In genomic region chrX:17474892-17475291, GRCh38 we compare ENCODE assay signal across 20 cellular contexts.
A peak's percentile ranks its signal among the peaks of the same experiment; 100 is the strongest.
DNase-seq lines count a peak whose midpoint lies in the region; ATAC-seq, FAIRE-seq and TF ChIP-seq lines count a peak whose summit lies in the region.
"Had no signal": no experiment of that assay in that cellular context is flagged by ENCODE, and none has a peak within 500 bp of the region (broad histone marks: within the 10 kb centered on the region; RNA-seq: fewer than 3 reads in every experiment).

No MANE protein-coding gene starts in this region.

- no peaks in the 10 kb centered on the region for H3K36me3 ChIP-seq in BJ (ENCODE audit: control insufficient read depth, insufficient read depth, low read length)
- H3K36me3 ChIP-seq: cardiac muscle cell, HAP-1, left lung, prostate gland, SJCRH30 had no signal

- H3K4me3 ChIP-seq in BJ (ENCODE audit: low read depth, low read length): no peak overlapping the region
- H3K4me3 ChIP-seq in choroid plexus epithelial cell (ENCODE audit: low read depth, low read length): no peak overlapping the region
- H3K4me3 ChIP-seq: cardiac muscle cell, HAP-1, left lung, prostate gland, SJCRH30 had no signal

- ATAC-seq in HG02852 (IDR thresholded peaks at IDR 0.05; ENCODE audit: unreplicated experiment): no peak
- no peak for ATAC-seq in GM18519 (IDR thresholded peaks at IDR 0.05; ENCODE audit: low FRiP score, unreplicated experiment)
- ATAC-seq: CD8-positive, alpha-beta T cell; left lung had no signal

- POLR2A ChIA-PET in BJ (lab: Charles Lee): no interaction called here

- H3K27me3 ChIP-seq in BJ (ENCODE audit: control insufficient read depth, insufficient read depth, low read length): no peaks in the 10 kb centered on the region
- H3K27me3 ChIP-seq: cardiac muscle cell, left lung, SJCRH30 had no signal

- TF ChIP-seq CTCF in BJ (IDR thresholded peaks at IDR 0.05; ENCODE audit: insufficient read depth, low read depth, low read length) (no peak), choroid plexus epithelial cell (conservative IDR thresholded peaks at IDR 0.05; ENCODE audit: low read depth, low read length) (no peak)

- FAIRE-seq in HTR-8/SVneo (lab: Jason Lieb, UNC): no peak
- FAIRE-seq: GM12892 had no signal

- peak; percentile 18 for DNase-seq in BJ (ENCODE audit: low read depth)
- DNase-seq in HTR-8/SVneo (ENCODE audit: insufficient read length, low spot score): peak; percentile 6
- peak; percentile 15 for DNase-seq in choroid plexus epithelial cell (ENCODE audit: low read depth)
- DNase-seq in renal cortical epithelial cell (ENCODE audit: low read depth): peak; percentile 33
- DNase-seq in NCI-H82 treated with DMSO at 0.1 percent for 48 hours (lab: John Stamatoyannopoulos, UW; ENCODE audit: unreplicated experiment): no peak
- DNase-seq: activated CD4-positive, alpha-beta T cell treated with anti-CD3 and anti-CD28 coated beads, Interleukin-2, amount 10 ng/mL, durations not matched to agents 7 days and 5 days; activated naive CD4-positive, alpha-beta T cell treated with anti-CD3 and anti-CD28 coated beads, Interleukin-2, amount 50 U/mL, for 16 hours; activated T-cell treated with anti-CD3 and anti-CD28 coated beads for 4 hours; CD8-positive, alpha-beta T cell; left lung; naive B cell; NCI-H1105; NCI-H2171; SJCRH30 had no signal

- CTCF ChIA-PET in BJ (lab: Yijun Ruan, JAX): no interaction called here
